In genomic region chr20:50071039-50071888, GRCh38 we compare ENCODE assay signal across 8 cellular contexts. TPM values are rescaled to one million over a fixed set of nuclear protein-coding genes. Genes with fewer than 3 reads are reported as not detected.
DNase-seq lines count a peak whose midpoint lies in the region; ATAC-seq and TF ChIP-seq lines count a peak whose summit lies in the region.

No MANE protein-coding gene starts in this region.

- peak; percentile 97 for TF ChIP-seq CTCF in retinal pigment epithelial cell (conservative IDR thresholded peaks at IDR 0.05; ENCODE audit: low read depth, low read length)

- H3K4me3 ChIP-seq in retinal pigment epithelial cell (ENCODE audit: low read length): peak overlapping the region; percentile 44

- H3K27ac Mint-ChIP-seq in T-helper 17 cell: no peak overlapping the region

- H3K27me3 Mint-ChIP-seq in T-helper 17 cell: peaks cover 12% of the 10 kb centered on the region

- ATAC-seq in HG02798 (IDR thresholded peaks at IDR 0.05; ENCODE audit: poor library complexity, unreplicated experiment) (peak; percentile 92), T-helper 17 cell (peak; percentile 100), GM18517 (IDR thresholded peaks at IDR 0.05; ENCODE audit: unreplicated experiment) (no peak)

- H3K4me3 Mint-ChIP-seq in T-helper 17 cell: peak overlapping the region; percentile 63

- peaks cover 7% of the 10 kb centered on the region for H3K4me1 Mint-ChIP-seq in T-helper 17 cell

- DNase-seq in GF-D8 (lab: John Stamatoyannopoulos, UW) (peak; percentile 45), NCI-H1694 (lab: John Stamatoyannopoulos, UW) (peak; percentile 54), T-helper 17 cell (peak; percentile 79 to 97 (median 86)), amygdala (lab: John Stamatoyannopoulos, UW) (peak in 55 of 56 donors; percentile 21 to 95 (median 78)), hepatic stellate cell (ENCODE audit: low spot score) (peak; percentile 92), retinal pigment epithelial cell (ENCODE audit: low read depth) (peak; percentile 20)

- no peaks in the 10 kb centered on the region for H3K9me3 ChIP-seq in T-helper 17 cell (ENCODE audit: control insufficient read depth, low read length, poor library complexity, severe bottlenecking)

- H3K36me3 Mint-ChIP-seq in T-helper 17 cell (ENCODE audit: low read depth): no peaks in the 10 kb centered on the region

RNA-seq across cellular contexts. Expression of gene UBE2V1, which starts 41.7 kb away (rescaled TPM):
- 100 to 1,000 TPM; 124 to 151 TPM for total RNA-seq in T-helper 17 cell

Comparison
In these comparisons a context has a peak if more than half of its experiments do, and no peak if none do; other contexts are left out.
1. DNase-seq: peak in every context shown above with its lines; median percentile 92 in hepatic stellate cell; 86 in T-helper 17 cell; 78 in amygdala; 54 in NCI-H1694; 45 in GF-D8; 20 in retinal pigment epithelial cell.